In genomic region chr18:22713511-22713910, GRCh38 we compare ENCODE assay signal across 17 cellular contexts.
A peak's percentile ranks its signal among the peaks of the same experiment; 100 is the strongest.
DNase-seq lines count a peak whose midpoint lies in the region; ATAC-seq and TF ChIP-seq lines count a peak whose summit lies in the region.
"Had no signal": no experiment of that assay in that cellular context is flagged by ENCODE, and none has a peak within 500 bp of the region (broad histone marks: within the 10 kb centered on the region; RNA-seq: fewer than 3 reads in every experiment).

No MANE protein-coding gene starts in this region.

- H3K36me3 ChIP-seq in adrenal gland (replicated peaks in 1 of 2) (no peaks in the 10 kb centered on the region), esophagus muscularis mucosa (no peaks in the 10 kb centered on the region), mesodermal cell (ENCODE audit: control insufficient read depth, insufficient read depth, low read length) (no peaks in the 10 kb centered on the region), subcutaneous abdominal adipose tissue (ENCODE audit: control insufficient read depth in 5 of 5, insufficient read depth in 5 of 5, low read length in 5 of 5) (no peaks in the 10 kb centered on the region)
- H3K36me3 ChIP-seq: BE2C, Peyer's patch had no signal

- H3K4me1 Mint-ChIP-seq in Calu3 (ENCODE audit: low read depth, unreplicated experiment): peaks cover 33% of the 10 kb centered on the region
- H3K4me1 Mint-ChIP-seq: CD8-positive, alpha-beta memory T cell had no signal

- WGBS in adrenal gland, 4 donors: 29 to 41% (median 32%) methylated on average over 1 of the region's 1 CpG
- WGBS in esophagus muscularis mucosa: 19% methylated on average over 1 of the region's 1 CpG
- no CpG with 5 or more reads among the region's 1 CpG for WGBS in mesodermal cell (ENCODE audit: insufficient coverage in 2 of 2), 2 experiments

- TF ChIP-seq POLR2A in adrenal gland (IDR thresholded peaks at IDR 0.05) (no peak), esophagus muscularis mucosa (IDR thresholded peaks at IDR 0.05; ENCODE audit: low read depth) (no peak)

- no peaks in the 10 kb centered on the region for H3K9me3 Mint-ChIP-seq in Calu3 (ENCODE audit: low read depth, unreplicated experiment)
- H3K9me3 Mint-ChIP-seq: CD8-positive, alpha-beta memory T cell had no signal

- no peak overlapping the region for H3K27ac Mint-ChIP-seq in Calu3 (ENCODE audit: unreplicated experiment)
- H3K27ac Mint-ChIP-seq: CD8-positive, alpha-beta memory T cell had no signal

- ATAC-seq in HG03135 (IDR thresholded peaks at IDR 0.05; ENCODE audit: unreplicated experiment): no peak
- ATAC-seq: K562 had no signal

- intact Hi-C loops in adrenal gland (cut with DNase I): no loop called here
- intact Hi-C loops in esophagus muscularis mucosa (cut with DNase I): loop anchor here (10.0 kb wide), 1 partner anchor 539 kb away; no protein-coding TSS in a partner anchor
- intact Hi-C loops in Calu3 (cut with micrococcal nuclease; ENCODE audit: unreplicated experiment): loop anchor here (10.0 kb wide), 5 partner anchors 49 to 809 kb away; no protein-coding TSS in a partner anchor

- no peak overlapping the region for H3K4me3 Mint-ChIP-seq in Calu3 (ENCODE audit: low read depth, unreplicated experiment)
- H3K4me3 Mint-ChIP-seq: CD8-positive, alpha-beta memory T cell had no signal

- H3K36me3 Mint-ChIP-seq in Calu3 (ENCODE audit: insufficient read depth, unreplicated experiment): peaks cover 5% of the 10 kb centered on the region
- H3K36me3 Mint-ChIP-seq: CD8-positive, alpha-beta memory T cell had no signal

- H3K27ac ChIP-seq in adrenal gland (peak overlapping the region; percentile 1 to 85 (median 35)), esophagus muscularis mucosa (replicated peaks in 1 of 4) (peak overlapping the region in 3 of 4 donors; percentile 12 to 56 (median 21)), mesodermal cell (ENCODE audit: low read depth, low read length, severe bottlenecking) (peak overlapping the region; percentile 51), subcutaneous abdominal adipose tissue (ENCODE audit: low read depth, low read length) (peak overlapping the region; percentile 11)
- H3K27ac ChIP-seq: Peyer's patch had no signal

- H3K4me1 ChIP-seq in adrenal gland (replicated peaks in 1 of 2) (peaks cover 44 to 49% of the 10 kb centered on the region in 2 donors), esophagus muscularis mucosa (peaks cover 25 to 41% (median 37%) of the 10 kb centered on the region in 4 donors), mesodermal cell (ENCODE audit: control insufficient read depth, insufficient read depth, low read length, poor library complexity, severe bottlenecking) (peaks cover 44% of the 10 kb centered on the region), subcutaneous abdominal adipose tissue (ENCODE audit: control insufficient read depth in 5 of 5, insufficient read depth in 5 of 5, low read length in 5 of 5) (peaks cover 0 to 27% (median 15%) of the 10 kb centered on the region in 5 donors)
- H3K4me1 ChIP-seq: BE2C had no signal

- DNase-seq in adrenal gland: no peak
- no peak for DNase-seq in esophagus muscularis mucosa (ENCODE audit: extremely low spot score)
- no peak for DNase-seq in Calu3
- DNase-seq in stimulated activated CD8-positive, alpha-beta memory T cell treated with anti-CD3 and anti-CD28 coated beads, Interleukin-4, amount 100 ng/mL, for 48 hours: no peak
- DNase-seq: BE2C; CD8-positive, alpha-beta memory T cell; DMS 273 treated with DMSO at 0.1 percent for 48 hours; HCEC 1CT; NCI-H1436 treated with DMSO at 0.1 percent for 48 hours; NCI-H2081; NCI-H524; Peyer's patch; SHP77 treated with DMSO at 0.1 percent for 48 hours had no signal

- CTCF ChIA-PET in Calu3 (lab: Charles Lee): no interaction called here

- no TSS peak for BruUV-seq in Calu3 (replicated peaks; lab: Mats Ljungman, UMichigan)

- TF ChIP-seq CTCF in adrenal gland (IDR thresholded peaks at IDR 0.05) (no peak), esophagus muscularis mucosa (IDR thresholded peaks at IDR 0.05) (no peak), Calu3 (IDR thresholded peaks at IDR 0.05; ENCODE audit: unreplicated experiment) (no peak)

- H3K9ac ChIP-seq in subcutaneous abdominal adipose tissue (ENCODE audit: low read length in 5 of 5): no peak overlapping the region

- no peaks in the 10 kb centered on the region for H3K27me3 Mint-ChIP-seq in Calu3 (ENCODE audit: unreplicated experiment)

- H3K9me3 ChIP-seq in adrenal gland (replicated peaks in 1 of 3) (no peaks in the 10 kb centered on the region), esophagus muscularis mucosa (no peaks in the 10 kb centered on the region), mesodermal cell (ENCODE audit: control insufficient read depth, low read length) (no peaks in the 10 kb centered on the region), subcutaneous abdominal adipose tissue (ENCODE audit: control insufficient read depth in 5 of 5, low read length in 5 of 5) (no peaks in the 10 kb centered on the region)
- H3K9me3 ChIP-seq: BE2C, Peyer's patch had no signal

- H3K27me3 ChIP-seq in adrenal gland (no peaks in the 10 kb centered on the region), esophagus muscularis mucosa (no peaks in the 10 kb centered on the region), subcutaneous abdominal adipose tissue (ENCODE audit: control insufficient read depth in 5 of 5, insufficient read depth in 4 of 5, low read length in 5 of 5) (no peaks in the 10 kb centered on the region)
- H3K27me3 ChIP-seq: BE2C, Peyer's patch had no signal

- H3K4me3 ChIP-seq in adrenal gland: no peak overlapping the region
- no peak overlapping the region for H3K4me3 ChIP-seq in esophagus muscularis mucosa
- H3K4me3 ChIP-seq in mesodermal cell (ENCODE audit: extremely low read depth, insufficient read depth, low read length, poor library complexity, severe bottlenecking): no peak overlapping the region
- no peak overlapping the region for H3K4me3 ChIP-seq in subcutaneous abdominal adipose tissue (ENCODE audit: low read depth in 1 of 5, low read length in 5 of 5)
- H3K4me3 ChIP-seq: K562, Peyer's patch had no signal

- TF ChIP-seq EP300 in esophagus muscularis mucosa (IDR thresholded peaks at IDR 0.05): no peak

Comparison
In these comparisons a context has a peak if more than half of its experiments do, and no peak if none do; other contexts are left out.
1. intact Hi-C loops: an anchor here in esophagus muscularis mucosa (10.0 kb wide) and Calu3 (10.0 kb wide); none called in adrenal gland.